In genomic region chrX:29487214-29487613, GRCh38 we compare ENCODE assay signal across 20 cellular contexts.
"Had no signal": no experiment of that assay in that cellular context is flagged by ENCODE, and none has a peak within 500 bp of the region (broad histone marks: within the 10 kb centered on the region; RNA-seq: fewer than 3 reads in every experiment).

No MANE protein-coding gene starts in this region.

- H3K27ac ChIP-seq: colonic mucosa, esophagus squamous epithelium, heart left ventricle, left ventricle myocardium inferior, lower lobe of right lung, pancreas, tibial artery, upper lobe of left lung, uterus had no signal

- ATAC-seq: left cardiac atrium; lower lobe of right lung; natural killer cell; right cardiac atrium; stimulated activated memory B cell treated with anti-CD40 and anti-IgM and Interleukin-4, amounts not matched to agents 10 μg/mL and 1 μg/mL and 100 μg/mL, for 72 hours had no signal

- DNase-seq: colonic mucosa; dermis blood vessel endothelial cell; esophagus squamous epithelium; heart left ventricle; hypothalamus; immature natural killer cell; kidney; left cardiac atrium; left ventricle myocardium inferior; lower lobe of right lung; natural killer cell; nucleus accumbens; pancreas; right cardiac atrium; stimulated activated CD4-positive, alpha-beta T cell treated with anti-CD3 and anti-CD28 coated beads, Interleukin-4, amount 100 ng/mL, for 24 hours; tibial artery; upper lobe of left lung; uterus had no signal

- H3K9me3 ChIP-seq: colonic mucosa, esophagus squamous epithelium, heart left ventricle, left ventricle myocardium inferior, lower lobe of right lung, pancreas, tibial artery, upper lobe of left lung, uterus had no signal

- H3K4me2 ChIP-seq: smooth muscle cell had no signal

- H3K4me1 ChIP-seq: colonic mucosa, esophagus squamous epithelium, heart left ventricle, left ventricle myocardium inferior, lower lobe of right lung, pancreas, tibial artery, upper lobe of left lung, uterus had no signal

- H3K4me3 ChIP-seq: colonic mucosa, esophagus squamous epithelium, heart left ventricle, left ventricle myocardium inferior, lower lobe of right lung, pancreas, smooth muscle cell, tibial artery, upper lobe of left lung, uterus had no signal

- H3K36me3 ChIP-seq: colonic mucosa, esophagus squamous epithelium, heart left ventricle, left ventricle myocardium inferior, lower lobe of right lung, pancreas, tibial artery, upper lobe of left lung, uterus had no signal

- H3K27me3 ChIP-seq: colonic mucosa, esophagus squamous epithelium, heart left ventricle, tibial artery, upper lobe of left lung, uterus had no signal
